ENCODE assay signal across 8 cellular contexts in genomic region chr7:100875356-100875751, GRCh38. TPM values are rescaled to one million over a fixed set of nuclear protein-coding genes. Genes with fewer than 3 reads are reported as not detected.
DNase-seq lines count a peak whose midpoint lies in the region; ATAC-seq and TF ChIP-seq lines count a peak whose summit lies in the region.

No MANE protein-coding gene starts in this region.

- H3K36me3 ChIP-seq in ovary, result no peaks in the 10 kb centered on the region

- CTCF ChIA-PET in activated CD8-positive, alpha-beta T cell treated with anti-CD3 and anti-CD28 coated beads for 36 hours (lab: Charles Lee), result interaction anchor here (1.0 to 2.8 kb wide), 7 partner anchors 8 to 369 kb away, joined by 3 to 16 read pairs (median 6); partner anchors contain the start of genes POP7, SLC12A9, TRIP6 and UFSP1

- DNase-seq in activated CD8-positive, alpha-beta T cell treated with anti-CD3 and anti-CD28 coated beads for 36 hours, result peak; percentile 71
- DNase-seq in foreskin fibroblast (peak in 1 of 2 donors; percentile 38), ovary (no peak), NCI-H226 (no peak), iPS-NIHi7 (ENCODE audit: extremely low spot score) (no peak)

- TF ChIP-seq EP300 in ovary (IDR thresholded peaks at IDR 0.05), result no peak

- H3K27ac ChIP-seq in C4-2B (peak overlapping the region; percentile 97), ovary (peak overlapping the region; percentile 90 to 93)

- POLR2A ChIA-PET in activated CD8-positive, alpha-beta T cell treated with anti-CD3 and anti-CD28 coated beads for 36 hours (lab: Charles Lee), result interaction anchor here (0.7 to 6.8 kb wide), 12 partner anchors 9 to 392 kb away, joined by 3 to 167 read pairs (median 4); partner anchors contain the start of genes POP7, SLC12A9, TRIM56 and TRIP6

- H3K36me3 Mint-ChIP-seq in activated CD8-positive, alpha-beta T cell treated with anti-CD3 and anti-CD28 coated beads for 36 hours (ENCODE audit: low read depth), result peaks cover 72% of the 10 kb centered on the region

- peaks cover 6% of the 10 kb centered on the region for H3K4me1 ChIP-seq in ovary (ENCODE audit: insufficient read depth)

- H3K4me3 Mint-ChIP-seq in activated CD8-positive, alpha-beta T cell treated with anti-CD3 and anti-CD28 coated beads for 36 hours, result peak overlapping the region; percentile 98

- ATAC-seq in GM19372 (IDR thresholded peaks at IDR 0.05; ENCODE audit: low read depth, unreplicated experiment), result peak; percentile 27
- peak; percentile 13 for ATAC-seq in HG03457 (IDR thresholded peaks at IDR 0.05; ENCODE audit: unreplicated experiment)
- ATAC-seq in activated CD8-positive, alpha-beta T cell treated with anti-CD3 and anti-CD28 coated beads for 36 hours, result peak; percentile 47

- 0 to 1% (median 1%) methylated on average over 33 to 39 of the region's 39 CpGs for WGBS in ovary, 3 donors

- H3K9me3 Mint-ChIP-seq in activated CD8-positive, alpha-beta T cell treated with anti-CD3 and anti-CD28 coated beads for 36 hours, result no peaks in the 10 kb centered on the region

- peaks cover 41% of the 10 kb centered on the region for H3K4me1 Mint-ChIP-seq in activated CD8-positive, alpha-beta T cell treated with anti-CD3 and anti-CD28 coated beads for 36 hours (ENCODE audit: low read depth)

- intact Hi-C loops in activated CD8-positive, alpha-beta T cell treated with anti-CD3 and anti-CD28 coated beads for 36 hours (cut with micrococcal nuclease), result no loop called here
- intact Hi-C loops in ovary (cut with DNase I), result loop anchor here in 1 of 4 donors (10.0 kb wide), 1 partner anchor 369 kb away; the partner anchor contains the start of gene FIS1

- no peak for TF ChIP-seq POLR2A in ovary (IDR thresholded peaks at IDR 0.05)

- H3K27me3 Mint-ChIP-seq in activated CD8-positive, alpha-beta T cell treated with anti-CD3 and anti-CD28 coated beads for 36 hours, result no peaks in the 10 kb centered on the region

- no peaks in the 10 kb centered on the region for H3K27me3 ChIP-seq in ovary

- H3K4me3 ChIP-seq in foreskin fibroblast (ENCODE audit: low read depth in 1 of 2, low read length in 2 of 2) (peak overlapping the region; percentile 69 to 98), ovary (peak overlapping the region; percentile 88)

- H3K27ac Mint-ChIP-seq in activated CD8-positive, alpha-beta T cell treated with anti-CD3 and anti-CD28 coated beads for 36 hours, result peak overlapping the region; percentile 98

- no peak for TF ChIP-seq CTCF in C4-2B (conservative IDR thresholded peaks at IDR 0.05)
- no peak for TF ChIP-seq CTCF in activated CD8-positive, alpha-beta T cell treated with anti-CD3 and anti-CD28 coated beads for 36 hours (IDR thresholded peaks at IDR 0.05)
- no peak for TF ChIP-seq CTCF in foreskin fibroblast (IDR thresholded peaks at IDR 0.05; ENCODE audit: low read depth, low read length)
- no peak for TF ChIP-seq CTCF in ovary (IDR thresholded peaks at IDR 0.05)

- no peaks in the 10 kb centered on the region for H3K9me3 ChIP-seq in ovary

RNA-seq across cellular contexts. Expression of gene SRRT, which starts 0.5 kb away (rescaled TPM):
- total RNA-seq in activated CD8-positive, alpha-beta T cell treated with anti-CD3 and anti-CD28 coated beads for 36 hours, result 100 to 1,000 TPM; 211 to 239 TPM
- total RNA-seq in ovary, result 100 to 1,000 TPM in 5 of 7 donors, 10 to 100 TPM in 2; 74.2 to 191 (median 149) TPM
- 100 to 1,000 TPM in 1 of 2 donors, 10 to 100 TPM in 1; 45.8 to 111 TPM for polyA plus RNA-seq in ovary

RNA-seq across cellular contexts. Expression of gene TRIP6, which starts 8.2 kb away (rescaled TPM):
- total RNA-seq in activated CD8-positive, alpha-beta T cell treated with anti-CD3 and anti-CD28 coated beads for 36 hours, result 10 to 100 TPM; 27.5 to 28.4 TPM
- 10 to 100 TPM; 42.9 to 98.8 (median 82.0) TPM for total RNA-seq in ovary
- 10 to 100 TPM; 17.3 to 72.5 TPM for polyA plus RNA-seq in ovary

RNA-seq across cellular contexts. Expression of gene UFSP1, which starts 14.2 kb away (rescaled TPM):
- total RNA-seq in activated CD8-positive, alpha-beta T cell treated with anti-CD3 and anti-CD28 coated beads for 36 hours, result 1 to 10 TPM; 2.1 to 2.2 TPM
- total RNA-seq in ovary, result 1 to 10 TPM; 2.9 to 7.9 (median 4.7) TPM
- polyA plus RNA-seq in ovary, result 1 to 10 TPM in 1 of 2 donors, under 1 TPM in 1; 0.38 to 1.8 TPM

RNA-seq across cellular contexts. Expression of gene ACHE, which starts 20.3 kb away (rescaled TPM):
- total RNA-seq in activated CD8-positive, alpha-beta T cell treated with anti-CD3 and anti-CD28 coated beads for 36 hours, result under 1 TPM in 1 of 2 experiments, not detected in 1; 0.25 TPM
- 10 to 100 TPM in 2 of 7 donors, 1 to 10 TPM in 4, under 1 TPM in 1; 0.48 to 15.3 (median 4.9) TPM for total RNA-seq in ovary
- 1 to 10 TPM in 1 of 2 donors, under 1 TPM in 1; 0.37 to 1.8 TPM for polyA plus RNA-seq in ovary

RNA-seq across cellular contexts. Expression of gene SLC12A9, which starts 22.8 kb away (rescaled TPM):
- 10 to 100 TPM; 10.2 to 11.3 TPM for total RNA-seq in activated CD8-positive, alpha-beta T cell treated with anti-CD3 and anti-CD28 coated beads for 36 hours
- 10 to 100 TPM; 10.1 to 31.8 (median 26.9) TPM for total RNA-seq in ovary
- polyA plus RNA-seq in ovary, result 10 to 100 TPM in 1 of 2 donors, 1 to 10 TPM in 1; 4.7 to 20.9 TPM
